ENCODE assay signal across 33 cellular contexts in genomic region chr1:93206567-93206954, GRCh38.
"Had no signal": no experiment of that assay in that cellular context is flagged by ENCODE, and none has a peak within 500 bp of the region (broad histone marks: within the 10 kb centered on the region; RNA-seq: fewer than 3 reads in every experiment).

No MANE protein-coding gene starts in this region.

- H3K9me3 Mint-ChIP-seq: activated B cell treated with CpG ODN at 0.5 μM for 24 hours; activated CD8-positive, alpha-beta T cell treated with anti-CD3 and anti-CD28 coated beads for 36 hours; activated naive CD4-positive, alpha-beta T cell treated with anti-CD3 and anti-CD28 coated beads for 36 hours; activated naive CD4-positive, alpha-beta T cell treated with anti-CD3 and anti-CD28 coated beads, Interleukin-2, amount 50 U/mL, for 24 hours; activated naive CD8-positive, alpha-beta T cell treated with anti-CD3 and anti-CD28 coated beads for 36 hours; activated naive CD8-positive, alpha-beta T cell treated with anti-CD3 and anti-CD28 coated beads, Interleukin-2, amount 50 U/mL, for 24 hours; activated T-helper 1 cell treated with anti-CD3 and anti-CD28 coated beads, Interleukin-12 subunit alpha, Interleukin-12 subunit beta, Interleukin-2, Interleukin-4 antibody, amounts not matched to agents 30 ng/mL and 10 ng/mL and 1 ng/mL, durations not matched to agents 14 hours and 24 hours and 36 hours; activated T-helper 2 cell treated with anti-CD3 and anti-CD28 coated beads, Interferon-gamma antibody, Interleukin-2, Interleukin-4, amounts not matched to agents 10 μg/mL and 5 μg/mL and 100 μg/mL, durations not matched to agents 14 hours and 24 hours and 36 hours; effector memory CD8-positive, alpha-beta T cell; T-helper 2 cell treated with Interferon-gamma antibody and Interleukin-4, amounts not matched to agents 5 μg/mL and 100 μg/mL, for 36 hours had no signal

- H3K27me3 ChIP-seq: adrenal gland, body of pancreas, esophagus muscularis mucosa, gastroesophageal sphincter had no signal

- H3K4me3 Mint-ChIP-seq: activated B cell treated with CpG ODN at 0.5 μM for 24 hours; activated CD8-positive, alpha-beta T cell treated with anti-CD3 and anti-CD28 coated beads for 36 hours; activated naive CD4-positive, alpha-beta T cell treated with anti-CD3 and anti-CD28 coated beads for 36 hours; activated naive CD4-positive, alpha-beta T cell treated with anti-CD3 and anti-CD28 coated beads, Interleukin-2, amount 50 U/mL, for 24 hours; activated naive CD8-positive, alpha-beta T cell treated with anti-CD3 and anti-CD28 coated beads for 36 hours; activated naive CD8-positive, alpha-beta T cell treated with anti-CD3 and anti-CD28 coated beads, Interleukin-2, amount 50 U/mL, for 24 hours; activated T-helper 1 cell treated with anti-CD3 and anti-CD28 coated beads, Interleukin-12 subunit alpha, Interleukin-12 subunit beta, Interleukin-2, Interleukin-4 antibody, amounts not matched to agents 30 ng/mL and 10 ng/mL and 1 ng/mL, durations not matched to agents 14 hours and 24 hours and 36 hours; effector memory CD8-positive, alpha-beta T cell; T-helper 17 cell; T-helper 2 cell treated with Interferon-gamma antibody and Interleukin-4, amounts not matched to agents 5 μg/mL and 100 μg/mL, for 36 hours had no signal

- H3K36me3 ChIP-seq: adrenal gland had no signal

- ATAC-seq: activated CD4-positive, CD25-positive, alpha-beta regulatory T cell treated with anti-CD3 and anti-CD28 coated beads, Interleukin-2, amount 50 U/mL, for 24 hours; activated CD8-positive, alpha-beta T cell treated with anti-CD3 and anti-CD28 coated beads for 36 hours; activated naive CD8-positive, alpha-beta T cell treated with anti-CD3 and anti-CD28 coated beads, Interleukin-2, amount 50 U/mL, for 24 hours; body of pancreas; effector memory CD8-positive, alpha-beta T cell; gastroesophageal sphincter; T-helper 17 cell had no signal

- H3K27ac ChIP-seq: body of pancreas, esophagus muscularis mucosa, gastroesophageal sphincter, WERI-Rb-1 had no signal

- H3K4me1 ChIP-seq: body of pancreas, esophagus muscularis mucosa, gastroesophageal sphincter had no signal

- H3K27ac Mint-ChIP-seq: activated B cell treated with CpG ODN at 0.5 μM for 24 hours; activated CD8-positive, alpha-beta T cell treated with anti-CD3 and anti-CD28 coated beads for 36 hours; activated naive CD4-positive, alpha-beta T cell treated with anti-CD3 and anti-CD28 coated beads for 36 hours; activated naive CD4-positive, alpha-beta T cell treated with anti-CD3 and anti-CD28 coated beads, Interleukin-2, amount 50 U/mL, for 24 hours; activated naive CD8-positive, alpha-beta T cell treated with anti-CD3 and anti-CD28 coated beads for 36 hours; activated naive CD8-positive, alpha-beta T cell treated with anti-CD3 and anti-CD28 coated beads, Interleukin-2, amount 50 U/mL, for 24 hours; activated T-helper 1 cell treated with anti-CD3 and anti-CD28 coated beads, Interleukin-12 subunit alpha, Interleukin-12 subunit beta, Interleukin-2, Interleukin-4 antibody, amounts not matched to agents 30 ng/mL and 10 ng/mL and 1 ng/mL, durations not matched to agents 14 hours and 24 hours and 36 hours; activated T-helper 2 cell treated with anti-CD3 and anti-CD28 coated beads, Interferon-gamma antibody, Interleukin-2, Interleukin-4, amounts not matched to agents 10 μg/mL and 5 μg/mL and 100 μg/mL, durations not matched to agents 14 hours and 24 hours and 36 hours; T-helper 17 cell; T-helper 2 cell treated with Interferon-gamma antibody and Interleukin-4, amounts not matched to agents 5 μg/mL and 100 μg/mL, for 36 hours had no signal

- H3K4me1 Mint-ChIP-seq: activated B cell treated with CpG ODN at 0.5 μM for 24 hours; activated naive CD4-positive, alpha-beta T cell treated with anti-CD3 and anti-CD28 coated beads, Interleukin-2, amount 50 U/mL, for 24 hours; activated naive CD8-positive, alpha-beta T cell treated with anti-CD3 and anti-CD28 coated beads for 36 hours; activated naive CD8-positive, alpha-beta T cell treated with anti-CD3 and anti-CD28 coated beads, Interleukin-2, amount 50 U/mL, for 24 hours; T-helper 17 cell had no signal

- FAIRE-seq: colon had no signal

- H3K4me3 ChIP-seq: adrenal gland, body of pancreas, esophagus muscularis mucosa, gastroesophageal sphincter had no signal

- DNase-seq: activated B cell treated with CpG ODN at 0.5 μM for 24 hours; activated CD4-positive, alpha-beta T cell treated with anti-CD3 and anti-CD28 coated beads for 48 hours; activated CD4-positive, alpha-beta T cell treated with anti-CD3 and anti-CD28 coated beads, Interleukin-2, amount 50 U/mL, for 1 hour; activated CD4-positive, alpha-beta T cell treated with anti-CD3 and anti-CD28 coated beads, Interleukin-2, amount 50 U/mL, for 48 hours; activated CD8-positive, alpha-beta memory T cell treated with anti-CD3 and anti-CD28 coated beads for 24 hours; activated CD8-positive, alpha-beta T cell treated with anti-CD3 and anti-CD28 coated beads for 36 hours; activated effector memory CD4-positive, alpha-beta T cell treated with anti-CD3 and anti-CD28 coated beads, Interleukin-2, amount 50 U/mL, for 16 hours; activated naive CD4-positive, alpha-beta T cell treated with anti-CD3 and anti-CD28 coated beads for 36 hours; activated naive CD8-positive, alpha-beta T cell treated with anti-CD3 and anti-CD28 coated beads for 36 hours; activated naive CD8-positive, alpha-beta T cell treated with anti-CD3 and anti-CD28 coated beads, Interleukin-2, amount 50 U/mL, for 24 hours; activated T-cell treated with anti-CD3 and anti-CD28 coated beads, Interleukin-2, amount 50 U/mL, for 48 hours; adrenal gland; amygdala; aorta; body of pancreas; caudate nucleus; cortex of kidney; dermis blood vessel endothelial cell; effector CD4-positive, alpha-beta T cell; effector memory CD8-positive, alpha-beta T cell; erythroblast; foreskin melanocyte; T-helper 17 cell; T1000; WERI-Rb-1 had no signal

- H3K9me3 ChIP-seq: adrenal gland, body of pancreas, esophagus muscularis mucosa, gastroesophageal sphincter had no signal

- H3K27me3 Mint-ChIP-seq: activated B cell treated with CpG ODN at 0.5 μM for 24 hours; activated CD8-positive, alpha-beta T cell treated with anti-CD3 and anti-CD28 coated beads for 36 hours; activated naive CD4-positive, alpha-beta T cell treated with anti-CD3 and anti-CD28 coated beads, Interleukin-2, amount 50 U/mL, for 24 hours; activated naive CD8-positive, alpha-beta T cell treated with anti-CD3 and anti-CD28 coated beads for 36 hours; activated naive CD8-positive, alpha-beta T cell treated with anti-CD3 and anti-CD28 coated beads, Interleukin-2, amount 50 U/mL, for 24 hours; effector memory CD8-positive, alpha-beta T cell; T-helper 17 cell had no signal
